Comparison of ENCODE assay signal across 16 cellular contexts in the genomic region with DNA sequence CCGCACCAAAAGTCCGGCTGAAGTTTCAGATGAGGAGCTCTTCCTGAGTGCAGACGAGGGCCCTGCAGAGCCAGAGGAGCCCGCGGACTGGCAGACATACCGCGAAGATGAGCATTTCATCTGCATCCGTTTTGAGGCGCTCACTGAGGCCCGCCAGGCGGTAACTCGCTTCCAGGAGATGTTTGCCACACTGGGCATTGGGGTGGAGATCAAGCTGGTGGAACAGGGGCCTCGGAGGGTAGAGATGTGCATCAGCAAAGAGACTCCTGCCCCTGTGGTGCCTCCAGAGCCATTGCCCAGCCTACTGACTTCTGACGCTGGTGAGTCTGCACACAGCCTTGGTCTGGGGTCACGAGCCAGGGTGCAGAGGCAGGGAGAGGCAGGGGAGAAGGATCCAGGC.
A peak's percentile ranks its signal among the peaks of the same experiment; 100 is the strongest.
DNase-seq lines count a peak whose midpoint lies in the region; ATAC-seq and TF ChIP-seq lines count a peak whose summit lies in the region.
"Had no signal": no experiment of that assay in that cellular context is flagged by ENCODE, and none has a peak within 500 bp of the region (broad histone marks: within the 10 kb centered on the region; RNA-seq: fewer than 3 reads in every experiment).

No MANE protein-coding gene starts in this region.

- no peaks in the 10 kb centered on the region for H3K79me1 ChIP-seq in neuronal stem cell (ENCODE audit: low read depth, low read length)

- peaks cover 17% of the 10 kb centered on the region for H3K9me3 ChIP-seq in left ventricle myocardium inferior (replicated peaks)
- H3K9me3 ChIP-seq in neuronal stem cell (replicated peaks in 1 of 2; ENCODE audit: control insufficient read depth in 2 of 2, insufficient read depth in 1 of 2, low read depth in 1 of 2, low read length in 2 of 2) = peaks cover 0 to 9% of the 10 kb centered on the region in 2 donors

- peak overlapping the region; percentile 82 for H3K23ac ChIP-seq in neuronal stem cell (ENCODE audit: low read depth, low read length, poor library complexity)

- H3K4me2 ChIP-seq in neuronal stem cell (ENCODE audit: insufficient read depth, low read length, poor library complexity, severe bottlenecking) = no peak overlapping the region
- H3K4me2 ChIP-seq: GM23338 had no signal

- ATAC-seq in left ventricle myocardium superior = no peak
- ATAC-seq: GM12878, GM23338 had no signal

- H3K27ac ChIP-seq in left ventricle myocardium inferior (replicated peaks) = no peak overlapping the region
- H3K27ac ChIP-seq in neuronal stem cell (replicated peaks; ENCODE audit: low read length) = no peak overlapping the region
- H3K27ac ChIP-seq: 22Rv1 had no signal

- H2BK12ac ChIP-seq in neuronal stem cell (ENCODE audit: low read length) = no peak overlapping the region

- peak overlapping the region; percentile 33 for H3K14ac ChIP-seq in neuronal stem cell (ENCODE audit: low read length)

- no peak overlapping the region for H4K8ac ChIP-seq in neuronal stem cell (ENCODE audit: low read depth, low read length)

- H3K4ac ChIP-seq in neuronal stem cell (ENCODE audit: low read length) = no peak overlapping the region

- H3K18ac ChIP-seq in neuronal stem cell (ENCODE audit: low read length) = no peak overlapping the region

- H3K36me3 ChIP-seq in left ventricle myocardium inferior (peaks cover 94% of the 10 kb centered on the region), neuronal stem cell (replicated peaks in 1 of 2; ENCODE audit: control insufficient read depth in 2 of 2, insufficient read depth in 2 of 2, low read length in 2 of 2) (peaks cover 0 to 46% of the 10 kb centered on the region in 2 donors)

- H3K27me3 ChIP-seq in left ventricle myocardium inferior (ENCODE audit: low read depth) (no peaks in the 10 kb centered on the region), neuronal stem cell (ENCODE audit: control insufficient read depth in 3 of 3, insufficient read depth in 3 of 3, low read depth in 1 of 3, low read length in 3 of 3) (no peaks in the 10 kb centered on the region)

- H2BK120ac ChIP-seq in neuronal stem cell (ENCODE audit: low read depth, low read length) = no peak overlapping the region

- no CpG with 5 or more reads among the region's 15 CpGs for WGBS in neuronal stem cell (ENCODE audit: extremely low coverage in 2 of 2, insufficient read length in 2 of 2, insufficient replicate concordance in 1 of 2), 2 donors

- peak; percentile 13 for DNase-seq in activated CD4-positive, CD25-positive, alpha-beta regulatory T cell treated with anti-CD3 and anti-CD28 coated beads, Interleukin-2, amount 50 U/mL, for 72 hours
- no peak for DNase-seq in activated CD4-positive, CD25-positive, alpha-beta regulatory T cell (lab: John Stamatoyannopoulos, UW)
- DNase-seq in left ventricle myocardium superior (peak; percentile 4), left ventricle myocardium inferior (no peak), neuronal stem cell (ENCODE audit: low spot score) (no peak), DMS 273 (lab: John Stamatoyannopoulos, UW; ENCODE audit: unreplicated experiment) (no peak), superior temporal gyrus (ENCODE audit: extremely low spot score) (no peak), midbrain (lab: John Stamatoyannopoulos, UW) (no peak)
- DNase-seq: C1 segment of cervical spinal cord; Calu3; CD4-positive, alpha-beta T cell; DMS79; H7 had no signal

- H2BK5ac ChIP-seq in neuronal stem cell (ENCODE audit: low read length) = peak overlapping the region; percentile 4

- no peak overlapping the region for H3K9ac ChIP-seq in neuronal stem cell (ENCODE audit: low read depth, low read length, poor library complexity)

- H4K91ac ChIP-seq in neuronal stem cell (ENCODE audit: low read depth, low read length, poor library complexity) = no peak overlapping the region

- peaks cover 3% of the 10 kb centered on the region for H3K4me1 ChIP-seq in left ventricle myocardium inferior
- H3K4me1 ChIP-seq in neuronal stem cell (ENCODE audit: control insufficient read depth in 2 of 2, insufficient read depth in 1 of 2, low read depth in 1 of 2, low read length in 2 of 2) = no peaks in the 10 kb centered on the region

- H3K4me3 ChIP-seq in left ventricle myocardium inferior (no peak overlapping the region), neuronal stem cell (ENCODE audit: low read length in 2 of 2) (no peak overlapping the region)
- H3K4me3 ChIP-seq: GM12878, GM23338 had no signal

- no peak overlapping the region for H2AK5ac ChIP-seq in neuronal stem cell (ENCODE audit: low read depth, low read length)

- no peak overlapping the region for H2BK15ac ChIP-seq in neuronal stem cell (ENCODE audit: low read length)

- no peak overlapping the region for H2AFZ ChIP-seq in neuronal stem cell (ENCODE audit: low read length)
- H2AFZ ChIP-seq: GM23338 had no signal

- intact Hi-C loops in left ventricle myocardium superior (cut with micrococcal nuclease) = no loop called here
- intact Hi-C loops in left ventricle myocardium inferior (cut with micrococcal nuclease) = no loop called here

- TF ChIP-seq CTCF in left ventricle myocardium inferior (IDR thresholded peaks at IDR 0.05; ENCODE audit: borderline replicate concordance) = no peak

Comparison
In these comparisons a context has a peak if more than half of its experiments do, and no peak if none do; other contexts are left out.
1. DNase-seq: peak in activated CD4-positive, CD25-positive, alpha-beta regulatory T cell treated with anti-CD3 and anti-CD28 coated beads, Interleukin-2, amount 50 U/mL, for 72 hours (single experiment) and left ventricle myocardium superior (single experiment); none in activated CD4-positive, CD25-positive, alpha-beta regulatory T cell (0 of 4), left ventricle myocardium inferior (single experiment), neuronal stem cell (single experiment), DMS 273 (single experiment), superior temporal gyrus (single experiment) and midbrain (single experiment).